In the genomic region with DNA sequence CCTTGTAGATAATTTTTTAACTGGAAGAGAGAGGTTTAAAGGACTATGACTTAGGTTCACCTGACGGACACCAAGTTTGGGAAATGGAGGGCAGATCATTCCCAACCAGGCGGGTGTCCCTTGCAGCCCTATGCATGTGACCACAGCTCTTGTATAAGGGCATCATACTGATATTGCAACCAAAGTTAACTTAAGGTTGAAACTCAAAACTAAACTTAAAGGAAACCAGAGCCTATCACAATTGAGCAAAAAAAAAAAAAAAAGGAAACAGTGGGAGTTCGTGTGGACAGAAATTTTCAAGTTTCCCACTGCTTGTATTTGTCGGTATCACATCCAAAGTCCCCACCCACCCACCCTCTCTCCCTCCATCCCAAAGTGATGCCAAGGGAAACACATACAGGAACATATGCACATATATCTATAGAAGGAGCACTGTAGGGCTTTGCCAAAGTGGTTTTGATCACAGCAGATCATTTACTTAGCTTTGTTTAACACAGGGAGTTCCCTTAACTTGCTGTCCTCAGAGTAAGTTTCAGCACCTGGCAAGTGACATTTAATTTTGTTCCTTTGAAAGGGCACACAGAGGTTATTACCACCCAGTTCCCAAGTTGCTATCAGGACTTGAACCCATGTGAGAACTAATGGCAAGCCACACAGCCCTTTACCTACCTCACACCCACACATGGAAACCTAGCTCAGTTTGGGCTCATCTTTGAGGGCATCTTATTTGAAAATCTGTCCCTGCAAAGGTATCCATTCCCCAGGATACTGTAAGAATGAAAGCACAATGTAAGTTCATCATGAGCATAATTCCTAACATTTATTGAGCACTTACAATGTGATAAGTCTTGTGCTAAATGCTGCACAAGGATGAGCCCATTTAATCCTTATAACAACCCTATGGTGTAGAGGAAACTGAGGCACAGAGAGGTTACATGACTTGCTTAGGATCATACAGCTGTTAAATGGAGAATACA, we compare ENCODE assay signal across 1 cellular context.
A peak's percentile ranks its signal among the peaks of the same experiment; 100 is the strongest.
TF ChIP-seq lines count a peak whose summit lies in the region.

No MANE protein-coding gene starts in this region.

TF ChIP-seq in GM12878, 131 proteins besides CTCF, POLR2A, EP300 and RAD21 (continued from another document):
- TF ChIP-seq BCL3 (IDR thresholded peaks at IDR 0.05; ENCODE audit: borderline replicate concordance, insufficient read depth, low read depth, low read length, poor library complexity, severe bottlenecking) (no peak), NKRF (conservative IDR thresholded peaks at IDR 0.05) (0 out of 2 replicates have a peak, but pooled peaks have one; percentile 36), ZNF687 (IDR thresholded peaks at IDR 0.05) (peak; percentile 75), RELA (IDR thresholded peaks at IDR 0.05; ENCODE audit: borderline replicate concordance, partially characterized antibody) (no peak), ZNF384 (IDR thresholded peaks at IDR 0.05; ENCODE audit: borderline replicate concordance, low read depth, low read length) (peak; percentile 72; the same call in 1 of the 2 replicates), CEBPB (IDR thresholded peaks at IDR 0.05; ENCODE audit: borderline replicate concordance in 1 of 2, low read depth in 2 of 2, low read length in 2 of 2) (no peak), GATAD2B (conservative IDR thresholded peaks at IDR 0.05; ENCODE audit: low read depth) (peak; percentile 54; the same call in 1 of the 2 replicates), KDM1A (IDR thresholded peaks at IDR 0.05; ENCODE audit: borderline replicate concordance) (no peak), MEF2A (IDR thresholded peaks at IDR 0.05; ENCODE audit: insufficient read depth, low read depth, low read length) (no peak), HDAC2 (IDR thresholded peaks at IDR 0.05) (no peak), NFXL1 (IDR thresholded peaks at IDR 0.05; ENCODE audit: borderline replicate concordance) (no peak), TCF3 (IDR thresholded peaks at IDR 0.05; ENCODE audit: borderline replicate concordance, insufficient read depth, low read depth, low read length) (no peak), SMARCA5 (IDR thresholded peaks at IDR 0.05) (peak; percentile 54; the same call in 1 of the 2 replicates), RB1 (IDR thresholded peaks at IDR 0.05; ENCODE audit: borderline replicate concordance) (no peak), NR2C1 (IDR thresholded peaks at IDR 0.05) (no peak), YBX1 (IDR thresholded peaks at IDR 0.05) (no peak), MTA2 (IDR thresholded peaks at IDR 0.05; ENCODE audit: low read depth) (peak; percentile 51; the same call in 1 of the 2 replicates), RUNX3 (IDR thresholded peaks at IDR 0.05; ENCODE audit: low read length) (no peak), IKZF1 (conservative IDR thresholded peaks at IDR 0.05) (peak; percentile 68), PAX8 (IDR thresholded peaks at IDR 0.05) (no peak), SPI1 (IDR thresholded peaks at IDR 0.05; ENCODE audit: borderline replicate concordance, insufficient read depth, low read depth, low read length) (no peak), MEF2B (IDR thresholded peaks at IDR 0.05; ENCODE audit: partially characterized antibody, poor library complexity, severe bottlenecking) (peak; percentile 31)
- TF ChIP-seq, protein P1, sequence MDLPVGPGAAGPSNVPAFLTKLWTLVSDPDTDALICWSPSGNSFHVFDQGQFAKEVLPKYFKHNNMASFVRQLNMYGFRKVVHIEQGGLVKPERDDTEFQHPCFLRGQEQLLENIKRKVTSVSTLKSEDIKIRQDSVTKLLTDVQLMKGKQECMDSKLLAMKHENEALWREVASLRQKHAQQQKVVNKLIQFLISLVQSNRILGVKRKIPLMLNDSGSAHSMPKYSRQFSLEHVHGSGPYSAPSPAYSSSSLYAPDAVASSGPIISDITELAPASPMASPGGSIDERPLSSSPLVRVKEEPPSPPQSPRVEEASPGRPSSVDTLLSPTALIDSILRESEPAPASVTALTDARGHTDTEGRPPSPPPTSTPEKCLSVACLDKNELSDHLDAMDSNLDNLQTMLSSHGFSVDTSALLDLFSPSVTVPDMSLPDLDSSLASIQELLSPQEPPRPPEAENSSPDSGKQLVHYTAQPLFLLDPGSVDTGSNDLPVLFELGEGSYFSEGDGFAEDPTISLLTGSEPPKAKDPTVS (IDR thresholded peaks at IDR 0.05; ENCODE audit: low read depth, low read length) = no peak
- TF ChIP-seq, protein P2, sequence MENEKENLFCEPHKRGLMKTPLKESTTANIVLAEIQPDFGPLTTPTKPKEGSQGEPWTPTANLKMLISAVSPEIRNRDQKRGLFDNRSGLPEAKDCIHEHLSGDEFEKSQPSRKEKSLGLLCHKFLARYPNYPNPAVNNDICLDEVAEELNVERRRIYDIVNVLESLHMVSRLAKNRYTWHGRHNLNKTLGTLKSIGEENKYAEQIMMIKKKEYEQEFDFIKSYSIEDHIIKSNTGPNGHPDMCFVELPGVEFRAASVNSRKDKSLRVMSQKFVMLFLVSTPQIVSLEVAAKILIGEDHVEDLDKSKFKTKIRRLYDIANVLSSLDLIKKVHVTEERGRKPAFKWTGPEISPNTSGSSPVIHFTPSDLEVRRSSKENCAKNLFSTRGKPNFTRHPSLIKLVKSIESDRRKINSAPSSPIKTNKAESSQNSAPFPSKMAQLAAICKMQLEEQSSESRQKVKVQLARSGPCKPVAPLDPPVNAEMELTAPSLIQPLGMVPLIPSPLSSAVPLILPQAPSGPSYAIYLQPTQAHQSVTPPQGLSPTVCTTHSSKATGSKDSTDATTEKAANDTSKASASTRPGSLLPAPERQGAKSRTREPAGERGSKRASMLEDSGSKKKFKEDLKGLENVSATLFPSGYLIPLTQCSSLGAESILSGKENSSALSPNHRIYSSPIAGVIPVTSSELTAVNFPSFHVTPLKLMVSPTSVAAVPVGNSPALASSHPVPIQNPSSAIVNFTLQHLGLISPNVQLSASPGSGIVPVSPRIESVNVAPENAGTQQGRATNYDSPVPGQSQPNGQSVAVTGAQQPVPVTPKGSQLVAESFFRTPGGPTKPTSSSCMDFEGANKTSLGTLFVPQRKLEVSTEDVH (IDR thresholded peaks at IDR 0.05; ENCODE audit: low read depth, partially characterized antibody) = no peak
- TF ChIP-seq, protein P3, sequence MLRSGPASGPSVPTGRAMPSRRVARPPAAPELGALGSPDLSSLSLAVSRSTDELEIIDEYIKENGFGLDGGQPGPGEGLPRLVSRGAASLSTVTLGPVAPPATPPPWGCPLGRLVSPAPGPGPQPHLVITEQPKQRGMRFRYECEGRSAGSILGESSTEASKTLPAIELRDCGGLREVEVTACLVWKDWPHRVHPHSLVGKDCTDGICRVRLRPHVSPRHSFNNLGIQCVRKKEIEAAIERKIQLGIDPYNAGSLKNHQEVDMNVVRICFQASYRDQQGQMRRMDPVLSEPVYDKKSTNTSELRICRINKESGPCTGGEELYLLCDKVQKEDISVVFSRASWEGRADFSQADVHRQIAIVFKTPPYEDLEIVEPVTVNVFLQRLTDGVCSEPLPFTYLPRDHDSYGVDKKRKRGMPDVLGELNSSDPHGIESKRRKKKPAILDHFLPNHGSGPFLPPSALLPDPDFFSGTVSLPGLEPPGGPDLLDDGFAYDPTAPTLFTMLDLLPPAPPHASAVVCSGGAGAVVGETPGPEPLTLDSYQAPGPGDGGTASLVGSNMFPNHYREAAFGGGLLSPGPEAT (IDR thresholded peaks at IDR 0.05; ENCODE audit: low read depth) = no peak
